Comparison of ENCODE assay signal across 18 cellular contexts in genomic region chr7:127379642-127380041, GRCh38. TPM values are rescaled to one million over a fixed set of nuclear protein-coding genes. Genes with fewer than 3 reads are reported as not detected.
DNase-seq lines count a peak whose midpoint lies in the region; ATAC-seq lines count a peak whose summit lies in the region.
"Had no signal": no experiment of that assay in that cellular context is flagged by ENCODE, and none has a peak within 500 bp of the region (broad histone marks: within the 10 kb centered on the region; RNA-seq: fewer than 3 reads in every experiment).

No MANE protein-coding gene starts in this region.

- peak overlapping the region; percentile 36 for H3K27ac Mint-ChIP-seq in stimulated activated naive CD8-positive, alpha-beta T cell treated with anti-CD3 and anti-CD28 coated beads, Interleukin-15, Interleukin-2, amounts not matched to agents 100 ng/mL and 50 ng/mL, for 24 hours
- peak overlapping the region; percentile 85 for H3K27ac Mint-ChIP-seq in T-helper 17 cell
- peak overlapping the region; percentile 65 to 87 for H3K27ac Mint-ChIP-seq in effector memory CD8-positive, alpha-beta T cell

- no peaks in the 10 kb centered on the region for H3K9me3 Mint-ChIP-seq in stimulated activated naive CD8-positive, alpha-beta T cell treated with anti-CD3 and anti-CD28 coated beads, Interleukin-15, Interleukin-2, amounts not matched to agents 100 ng/mL and 50 ng/mL, for 24 hours
- no peaks in the 10 kb centered on the region for H3K9me3 Mint-ChIP-seq in effector memory CD8-positive, alpha-beta T cell

- no peaks in the 10 kb centered on the region for H3K9me3 ChIP-seq in T-helper 17 cell (ENCODE audit: control insufficient read depth, low read length, poor library complexity, severe bottlenecking)
- H3K9me3 ChIP-seq: BE2C, HAP-1, SJCRH30 had no signal

- ATAC-seq in stimulated activated naive CD8-positive, alpha-beta T cell treated with anti-CD3 and anti-CD28 coated beads, Interleukin-15, Interleukin-2, amounts not matched to agents 100 U/mL and 50 U/mL, for 24 hours = no peak
- no peak for ATAC-seq in T-helper 17 cell
- no peak for ATAC-seq in effector memory CD8-positive, alpha-beta T cell (replicated peaks)
- ATAC-seq in HG02852 (IDR thresholded peaks at IDR 0.05; ENCODE audit: unreplicated experiment) = no peak
- no peak for ATAC-seq in HG02610 (IDR thresholded peaks at IDR 0.05; ENCODE audit: unreplicated experiment)
- ATAC-seq in HG02759 (IDR thresholded peaks at IDR 0.05; ENCODE audit: unreplicated experiment) = no peak
- ATAC-seq: GM12878, PC-3 had no signal

- DNase-seq in stimulated activated naive CD8-positive, alpha-beta T cell treated with anti-CD3 and anti-CD28 coated beads, Interleukin-15, Interleukin-2, amounts not matched to agents 100 U/mL and 50 U/mL, for 24 hours = no peak
- no peak for DNase-seq in T-helper 17 cell
- no peak for DNase-seq in effector memory CD8-positive, alpha-beta T cell
- DNase-seq: BE2C, DND-41, KBM-7, NCI-H1436, NCI-H2081, NCI-H510A treated with DMSO at 0.1 percent for 48 hours, NCI-H82, PC-3, SJCRH30 had no signal

- no peak overlapping the region for H3K4me3 Mint-ChIP-seq in stimulated activated naive CD8-positive, alpha-beta T cell treated with anti-CD3 and anti-CD28 coated beads, Interleukin-15, Interleukin-2, amounts not matched to agents 100 ng/mL and 50 ng/mL, for 24 hours
- peak overlapping the region; percentile 77 for H3K4me3 Mint-ChIP-seq in T-helper 17 cell
- peak overlapping the region; percentile 53 to 58 for H3K4me3 Mint-ChIP-seq in effector memory CD8-positive, alpha-beta T cell

- peaks cover 84% of the 10 kb centered on the region for H3K4me1 Mint-ChIP-seq in stimulated activated naive CD8-positive, alpha-beta T cell treated with anti-CD3 and anti-CD28 coated beads, Interleukin-15, Interleukin-2, amounts not matched to agents 100 ng/mL and 50 ng/mL, for 24 hours (ENCODE audit: low read depth)
- peaks cover 44% of the 10 kb centered on the region for H3K4me1 Mint-ChIP-seq in T-helper 17 cell
- peaks cover 46 to 61% of the 10 kb centered on the region in 2 donors for H3K4me1 Mint-ChIP-seq in effector memory CD8-positive, alpha-beta T cell (ENCODE audit: low read depth in 2 of 2)

- H3K36me3 Mint-ChIP-seq in stimulated activated naive CD8-positive, alpha-beta T cell treated with anti-CD3 and anti-CD28 coated beads, Interleukin-15, Interleukin-2, amounts not matched to agents 100 ng/mL and 50 ng/mL, for 24 hours (ENCODE audit: low read depth) = peaks cover 60% of the 10 kb centered on the region
- H3K36me3 Mint-ChIP-seq in T-helper 17 cell (ENCODE audit: low read depth) = peaks cover 11% of the 10 kb centered on the region
- H3K36me3 Mint-ChIP-seq in effector memory CD8-positive, alpha-beta T cell (ENCODE audit: insufficient read depth) = peaks cover 50% of the 10 kb centered on the region

- H3K27me3 Mint-ChIP-seq in stimulated activated naive CD8-positive, alpha-beta T cell treated with anti-CD3 and anti-CD28 coated beads, Interleukin-15, Interleukin-2, amounts not matched to agents 100 ng/mL and 50 ng/mL, for 24 hours = no peaks in the 10 kb centered on the region
- no peaks in the 10 kb centered on the region for H3K27me3 Mint-ChIP-seq in T-helper 17 cell
- H3K27me3 Mint-ChIP-seq in effector memory CD8-positive, alpha-beta T cell = no peaks in the 10 kb centered on the region

RNA-seq across cellular contexts. Expression of gene ZNF800, which starts 12.9 kb away (rescaled TPM):
- total RNA-seq in T-helper 17 cell = 10 to 100 TPM; 67.2 to 70.1 TPM
